Comparison of ENCODE assay signal across 1 cellular context in genomic region chr19:2475018-2475701, GRCh38.
TF ChIP-seq lines count a peak whose summit lies in the region.

No MANE protein-coding gene starts in this region.

TF ChIP-seq in HepG2, 621 proteins besides CTCF, POLR2A, EP300 and RAD21 (continued from another document and continues in another):
- TF ChIP-seq ZUFSP (CRISPR knock-in tag; IDR thresholded peaks at IDR 0.05; ENCODE audit: borderline replicate concordance) (no peak), KLF12 (CRISPR knock-in tag; IDR thresholded peaks at IDR 0.05; ENCODE audit: borderline replicate concordance) (no peak), SKIL (CRISPR knock-in tag; IDR thresholded peaks at IDR 0.05; ENCODE audit: borderline replicate concordance) (no peak; the same call in 1 of the 2 replicates), ZBTB37 (CRISPR knock-in tag; IDR thresholded peaks at IDR 0.05) (no peak), REPIN1 (CRISPR knock-in tag; IDR thresholded peaks at IDR 0.05; ENCODE audit: borderline replicate concordance, low read depth) (no peak), BORCS8-MEF2B (CRISPR knock-in tag; IDR thresholded peaks at IDR 0.05) (no peak), FOXP1 (IDR thresholded peaks at IDR 0.05) (no peak), FOXP1 (CRISPR knock-in tag; IDR thresholded peaks at IDR 0.05) (no peak), CERS6 (CRISPR knock-in tag; IDR thresholded peaks at IDR 0.05) (no peak), ZNF687 (CRISPR knock-in tag; IDR thresholded peaks at IDR 0.05) (peak; percentile 74), SOX6 (IDR thresholded peaks at IDR 0.05) (no peak), SOX6 (CRISPR knock-in tag; IDR thresholded peaks at IDR 0.05) (no peak), ZNF646 (CRISPR knock-in tag; IDR thresholded peaks at IDR 0.05) (no peak), HOXA5 (CRISPR knock-in tag; IDR thresholded peaks at IDR 0.05) (peak; percentile 43; the same call in 1 of the 2 replicates), MAX (IDR thresholded peaks at IDR 0.05) (peak; percentile 54; the same call in 1 of the 2 replicates), FOXO4 (CRISPR knock-in tag; conservative IDR thresholded peaks at IDR 0.05) (no peak), ZNF205 (CRISPR knock-in tag; IDR thresholded peaks at IDR 0.05) (no peak), ETV5 (CRISPR knock-in tag; IDR thresholded peaks at IDR 0.05; ENCODE audit: borderline replicate concordance) (no peak), CENPX (CRISPR knock-in tag; IDR thresholded peaks at IDR 0.05) (no peak), ZNF597 (CRISPR knock-in tag; IDR thresholded peaks at IDR 0.05) (no peak), SMC3 (IDR thresholded peaks at IDR 0.05; ENCODE audit: low read length) (no peak), ELF3 (CRISPR knock-in tag; IDR thresholded peaks at IDR 0.05) (no peak), DBP (CRISPR knock-in tag; IDR thresholded peaks at IDR 0.05; ENCODE audit: not compliant biosample characterization) (no peak), STAT6 (CRISPR knock-in tag; IDR thresholded peaks at IDR 0.05; ENCODE audit: borderline replicate concordance) (no peak), RXRA (CRISPR knock-in tag; IDR thresholded peaks at IDR 0.05) (peak; percentile 17; the same call in 1 of the 2 replicates), ZNF414 (CRISPR knock-in tag; IDR thresholded peaks at IDR 0.05) (no peak), TOE1 (CRISPR knock-in tag; IDR thresholded peaks at IDR 0.05) (no peak), JUND (CRISPR knock-in tag; IDR thresholded peaks at IDR 0.05) (no peak)
